ENCODE assay signal across 8 cellular contexts in genomic region chr17:78779848-78780247, GRCh38. TPM values are rescaled to one million over a fixed set of nuclear protein-coding genes. Genes with fewer than 3 reads are reported as not detected.
DNase-seq lines count a peak whose midpoint lies in the region; ATAC-seq and TF ChIP-seq lines count a peak whose summit lies in the region.

No MANE protein-coding gene starts in this region.

- peaks cover 50% of the 10 kb centered on the region for H3K4me1 Mint-ChIP-seq in dendritic cell treated with granulocyte-macrophage colony-stimulating factor and Interleukin-4, amounts not matched to agents 40 ng/mL and 50 ng/mL, for 4 days (ENCODE audit: low read depth)

- H3K9me3 ChIP-seq in spleen (no peaks in the 10 kb centered on the region), testis (no peaks in the 10 kb centered on the region)

- H3K4me3 ChIP-seq in spleen (peak overlapping the region in 7 of 8 donors; percentile 67 to 94 (median 82)), testis (no peak overlapping the region)

- peak overlapping the region; percentile 86 to 99 (median 98) for H3K27ac ChIP-seq in spleen
- H3K27ac ChIP-seq in testis, result peak overlapping the region in 1 of 2 donors; percentile 92

- no peak for TF ChIP-seq CTCF in GM20000 (IDR thresholded peaks at IDR 0.05; ENCODE audit: extremely low read depth, missing control alignments)
- TF ChIP-seq CTCF in spleen (IDR thresholded peaks at IDR 0.05 in 8 of 11, conservative IDR thresholded peaks at IDR 0.05 in 3 of 11), result peak in 6 of 11 experiments; percentile 5 to 45 (median 28)
- no peak for TF ChIP-seq CTCF in testis (IDR thresholded peaks at IDR 0.05)
- TF ChIP-seq CTCF in GM13976 (IDR thresholded peaks at IDR 0.05; ENCODE audit: borderline replicate concordance, control extremely low read depth, extremely low read depth, insufficient read depth, missing control alignments), result no peak

- H3K27me3 Mint-ChIP-seq in dendritic cell treated with granulocyte-macrophage colony-stimulating factor and Interleukin-4, amounts not matched to agents 40 ng/mL and 50 ng/mL, for 4 days, result no peaks in the 10 kb centered on the region

- ATAC-seq in GM18502 (IDR thresholded peaks at IDR 0.05; ENCODE audit: poor library complexity, unreplicated experiment), result no peak
- no peak for ATAC-seq in HG02885 (IDR thresholded peaks at IDR 0.05; ENCODE audit: poor library complexity, unreplicated experiment)

- H3K36me3 Mint-ChIP-seq in dendritic cell treated with granulocyte-macrophage colony-stimulating factor and Interleukin-4, amounts not matched to agents 40 ng/mL and 50 ng/mL, for 4 days (ENCODE audit: low read depth), result peaks cover 26% of the 10 kb centered on the region

- peak in 2 of 3 donors; percentile 63 to 86 for TF ChIP-seq POLR2A in spleen (IDR thresholded peaks at IDR 0.05)
- TF ChIP-seq POLR2A in testis (IDR thresholded peaks at IDR 0.05), result no peak

- H3K27me3 ChIP-seq in spleen (replicated peaks in 1 of 7) (no peaks in the 10 kb centered on the region), testis (no peaks in the 10 kb centered on the region)

- peaks cover 64 to 90% (median 80%) of the 10 kb centered on the region in 6 donors for H3K4me1 ChIP-seq in spleen
- peaks cover 18% of the 10 kb centered on the region for H3K4me1 ChIP-seq in testis

- no peaks in the 10 kb centered on the region for H3K9me3 Mint-ChIP-seq in dendritic cell treated with granulocyte-macrophage colony-stimulating factor and Interleukin-4, amounts not matched to agents 40 ng/mL and 50 ng/mL, for 4 days

- H3K27ac Mint-ChIP-seq in dendritic cell treated with granulocyte-macrophage colony-stimulating factor and Interleukin-4, amounts not matched to agents 40 ng/mL and 50 ng/mL, for 4 days, result peak overlapping the region; percentile 89

- DNase-seq in GM20000 (ENCODE audit: low spot score) (peak; percentile 16), T-helper 9 cell (peak; percentile 44), spleen (peak; percentile 78), testis (no peak), GM13976 (ENCODE audit: low spot score) (no peak)

- no peaks in the 10 kb centered on the region for H3K36me3 ChIP-seq in spleen
- H3K36me3 ChIP-seq in testis (ENCODE audit: low read depth, missing control alignments), result no peaks in the 10 kb centered on the region

- in situ Hi-C loops in GM13976 (cut with MboI; ENCODE audit: low sequenced_read_pairs, unreplicated experiment), result no loop called here

- peak overlapping the region; percentile 79 for H3K4me3 Mint-ChIP-seq in dendritic cell treated with granulocyte-macrophage colony-stimulating factor and Interleukin-4, amounts not matched to agents 40 ng/mL and 50 ng/mL, for 4 days

- intact Hi-C loops in dendritic cell treated with granulocyte-macrophage colony-stimulating factor and Interleukin-4, amounts not matched to agents 40 ng/mL and 50 ng/mL, for 4 days (cut with micrococcal nuclease), result loop anchor here (5.0 kb wide), 1 partner anchor 33 kb away; no protein-coding TSS in a partner anchor
- intact Hi-C loops in spleen (cut with DNase I; ENCODE audit: low total_unique reads) (loop anchor here (5.0 kb wide), 1 partner anchor 33 kb away; no protein-coding TSS in a partner anchor), testis (cut with DNase I; ENCODE audit: low total_unique reads) (no loop called here)

- 21 to 33% (median 27%) methylated on average over 3 of the region's 3 CpGs for WGBS in spleen, 5 donors
- 67 to 72% methylated on average over 3 of the region's 3 CpGs for WGBS in testis, 2 donors

RNA-seq across cellular contexts. Expression of gene CYTH1, which starts 2.2 kb away (rescaled TPM):
- total RNA-seq in spleen, result 100 to 1,000 TPM; 119 to 169 (median 138) TPM
- 100 to 1,000 TPM in 1 of 3 donors, 10 to 100 TPM in 2; 66.9 to 102 (median 79.4) TPM for polyA plus RNA-seq in spleen
- 10 to 100 TPM; 42.2 to 47.9 TPM for total RNA-seq in testis
- polyA plus RNA-seq in testis (ENCODE audit: insufficient read depth, low read depth, low replicate concordance), result 40.8 TPM

Comparison
In these comparisons a context has a peak if more than half of its experiments do, and no peak if none do; other contexts are left out.
1. DNase-seq: peak in GM20000 (single experiment), T-helper 9 cell (single experiment) and spleen (single experiment); none in testis (single experiment) and GM13976 (single experiment).
2. CTCF ChIP-seq: peak in spleen (6 of 11); none in GM20000 (single experiment), testis (0 of 3) and GM13976 (single experiment).
3. H3K4me3 ChIP-seq: peak in spleen (7 of 8); none in testis (0 of 2).